In genomic region chr7:1849351-1849951, GRCh38 we compare ENCODE assay signal across 1 cellular context.
TF ChIP-seq lines count a peak whose summit lies in the region.

No MANE protein-coding gene starts in this region.

TF ChIP-seq in WTC11, 78 proteins besides CTCF, POLR2A, EP300 and RAD21 (continued from another document):
- TF ChIP-seq ZNF532 (CRISPR knock-in tag; IDR thresholded peaks at IDR 0.05; ENCODE audit: borderline replicate concordance), result no peak
